8 cellular contexts compared by ENCODE assay signal in the genomic region with DNA sequence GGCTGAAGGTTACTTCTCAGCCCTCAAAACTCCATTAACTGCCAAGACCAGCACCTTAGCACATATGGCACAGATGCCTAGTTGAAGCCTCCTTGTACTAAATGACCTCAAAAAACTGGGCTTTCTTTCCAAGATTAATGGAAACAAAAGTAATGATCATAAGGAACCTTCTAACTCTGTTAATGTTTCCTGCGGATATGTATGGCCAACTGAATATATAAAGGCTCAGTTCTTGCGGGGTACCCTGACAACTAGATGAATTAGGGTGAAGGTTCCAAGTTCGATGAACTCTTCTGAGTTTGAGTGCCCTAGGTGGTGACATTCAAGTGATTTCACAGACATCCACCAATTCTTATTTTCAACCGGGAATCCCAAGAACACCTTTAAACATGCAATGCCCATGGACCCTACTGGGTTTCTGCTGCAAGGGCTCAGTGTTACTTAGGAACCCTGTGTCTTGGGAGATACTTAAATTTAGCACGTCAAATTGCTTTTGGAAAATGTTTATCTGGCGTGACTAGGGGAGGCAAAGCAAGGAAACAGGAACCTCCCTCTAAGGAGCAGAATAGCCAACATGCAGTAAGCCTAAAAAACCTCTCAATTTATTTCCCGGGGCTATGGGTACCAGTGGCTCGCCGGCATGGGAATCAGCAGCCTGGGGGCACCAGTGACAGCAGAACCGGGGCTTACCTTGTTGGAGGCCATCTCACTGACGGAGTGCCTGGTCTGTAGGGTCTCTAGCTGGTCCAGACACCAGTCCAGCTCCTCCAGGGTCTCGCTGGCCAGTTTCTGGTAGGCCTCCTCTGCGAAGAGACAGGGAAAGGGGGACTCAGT.
A peak's percentile ranks its signal among the peaks of the same experiment; 100 is the strongest.
DNase-seq lines count a peak whose midpoint lies in the region; ATAC-seq, FAIRE-seq and TF ChIP-seq lines count a peak whose summit lies in the region.

No MANE protein-coding gene starts in this region.

- H3K9me2 ChIP-seq in hepatocyte (replicated peaks; ENCODE audit: insufficient read depth), result no peaks in the 10 kb centered on the region

- TF ChIP-seq CTCF in H9 (conservative IDR thresholded peaks at IDR 0.05) (no peak), hepatocyte (IDR thresholded peaks at IDR 0.05; ENCODE audit: poor library complexity) (no peak), smooth muscle cell (IDR thresholded peaks at IDR 0.05; ENCODE audit: borderline replicate concordance, insufficient read depth, poor library complexity, severe bottlenecking) (no peak)
- TF ChIP-seq CTCF in activated CD8-positive, alpha-beta T cell treated with anti-CD3 and anti-CD28 coated beads for 36 hours (IDR thresholded peaks at IDR 0.05), result no peak

- POLR2A ChIA-PET in activated CD8-positive, alpha-beta T cell treated with anti-CD3 and anti-CD28 coated beads for 36 hours (lab: Charles Lee), result interaction anchor here (0.9 to 4.3 kb wide), 6 partner anchors 9 to 90 kb away, joined by 3 to 23 read pairs (median 8); no protein-coding TSS in a partner anchor

- no peak overlapping the region for H3K23ac ChIP-seq in H9 (ENCODE audit: insufficient read length, low read depth, low read length)

- peak overlapping the region; percentile 84 for H3K4me2 ChIP-seq in H9 (ENCODE audit: insufficient read depth, insufficient read length, low read length)
- H3K4me2 ChIP-seq in hepatocyte, result peak overlapping the region; percentile 88
- H3K4me2 ChIP-seq in smooth muscle cell, result peak overlapping the region; percentile 84

- no peak overlapping the region for H2BK15ac ChIP-seq in H9 (ENCODE audit: low read depth, low read length)

- H3K4me1 ChIP-seq in H9 (ENCODE audit: insufficient read depth, low read length), result 0 out of 2 replicates have a peak, but pooled peaks cover 4% of the 10 kb centered on the region
- peaks cover 14% of the 10 kb centered on the region for H3K4me1 ChIP-seq in hepatocyte (ENCODE audit: insufficient read depth)
- peaks cover 25% of the 10 kb centered on the region for H3K4me1 ChIP-seq in smooth muscle cell (ENCODE audit: low read depth)

- no peak overlapping the region for H3K9ac ChIP-seq in H9 (ENCODE audit: extremely low read depth, insufficient read length, low read length)
- H3K9ac ChIP-seq in smooth muscle cell (ENCODE audit: low read depth), result peak overlapping the region; percentile 71

- H3K27ac ChIP-seq in H9 (ENCODE audit: insufficient read length, low read depth, low read length) (no peak overlapping the region), hepatocyte (peak overlapping the region; percentile 77), smooth muscle cell (ENCODE audit: low read depth) (peak overlapping the region; percentile 94)

- H3K23me2 ChIP-seq in H9 (ENCODE audit: insufficient read length, low read depth, low read length, poor library complexity, severe bottlenecking), result peaks cover 16% of the 10 kb centered on the region

- H3K79me2 ChIP-seq in H9 (ENCODE audit: insufficient read depth, low read length), result no peaks in the 10 kb centered on the region
- peaks cover 38% of the 10 kb centered on the region for H3K79me2 ChIP-seq in hepatocyte
- H3K79me2 ChIP-seq in smooth muscle cell (ENCODE audit: low read depth), result peaks cover 56% of the 10 kb centered on the region

- H4K5ac ChIP-seq in H9 (ENCODE audit: insufficient read length, low read depth, low read length), result no peak overlapping the region

- WGBS in H9 (ENCODE audit: extremely low coverage, insufficient read length, low lambda C conversion rate), result no CpG with 5 or more reads among the region's 13 CpGs
- WGBS in hepatocyte (ENCODE audit: low lambda C conversion rate, missing lambda C conversion rate), result 23% methylated on average over 13 of the region's 13 CpGs
- 13% methylated on average over 13 of the region's 13 CpGs for WGBS in smooth muscle cell (ENCODE audit: low lambda C conversion rate)

- no peak overlapping the region for H2AK5ac ChIP-seq in H9 (ENCODE audit: insufficient read length, low read length)

- H2BK5ac ChIP-seq in H9 (ENCODE audit: insufficient read length, low read length), result no peak overlapping the region

- H3K14ac ChIP-seq in H9 (ENCODE audit: insufficient read depth, low read length), result peak overlapping the region; percentile 41; the same call in 1 of the 2 replicates

- H3K27ac Mint-ChIP-seq in H9, result no peak overlapping the region
- peak overlapping the region; percentile 85 for H3K27ac Mint-ChIP-seq in activated CD8-positive, alpha-beta T cell treated with anti-CD3 and anti-CD28 coated beads for 36 hours

- no peak overlapping the region for H4K8ac ChIP-seq in H9 (replicated peaks; ENCODE audit: insufficient read length, low read depth, low read length)

- H4K91ac ChIP-seq in H9 (ENCODE audit: insufficient read length, low read depth, low read length), result no peak overlapping the region

- peak overlapping the region; percentile 35 for H3K18ac ChIP-seq in H9 (ENCODE audit: insufficient read length, low read depth, low read length)

- no peak overlapping the region for H2BK12ac ChIP-seq in H9 (ENCODE audit: insufficient read length, low read depth, low read length)

- H3K36me3 Mint-ChIP-seq in H9 (ENCODE audit: insufficient read depth in 1 of 3, low read depth in 3 of 3), result no peaks in the 10 kb centered on the region
- peaks cover 51% of the 10 kb centered on the region for H3K36me3 Mint-ChIP-seq in activated CD8-positive, alpha-beta T cell treated with anti-CD3 and anti-CD28 coated beads for 36 hours (ENCODE audit: low read depth)

- H3K4me3 Mint-ChIP-seq in H9, result peak overlapping the region; percentile 85 to 93
- peak overlapping the region; percentile 89 for H3K4me3 Mint-ChIP-seq in activated CD8-positive, alpha-beta T cell treated with anti-CD3 and anti-CD28 coated beads for 36 hours

- H3K56ac ChIP-seq in H9 (ENCODE audit: insufficient read length, low read depth, low read length), result no peak overlapping the region

- H3K36me3 ChIP-seq in hepatocyte (replicated peaks; ENCODE audit: insufficient read depth, low read depth) (no peaks in the 10 kb centered on the region), smooth muscle cell (ENCODE audit: low read depth) (no peaks in the 10 kb centered on the region)

- peaks cover 16% of the 10 kb centered on the region for H3F3A ChIP-seq in smooth muscle cell (ENCODE audit: low read depth)

- ATAC-seq in activated CD8-positive, alpha-beta T cell treated with anti-CD3 and anti-CD28 coated beads for 36 hours, result no peak
- ATAC-seq in HG02970 (IDR thresholded peaks at IDR 0.05; ENCODE audit: low FRiP score, unreplicated experiment), result no peak

- no peaks in the 10 kb centered on the region for H3K9me3 ChIP-seq in H9 (ENCODE audit: control insufficient read depth, low read depth, low read length)
- no peaks in the 10 kb centered on the region for H3K9me3 ChIP-seq in hepatocyte (ENCODE audit: low read depth)
- no peaks in the 10 kb centered on the region for H3K9me3 ChIP-seq in smooth muscle cell (replicated peaks; ENCODE audit: low read depth)

- H3K4ac ChIP-seq in H9 (ENCODE audit: low read depth, low read length), result no peak overlapping the region

- intact Hi-C loops in activated CD8-positive, alpha-beta T cell treated with anti-CD3 and anti-CD28 coated beads for 36 hours (cut with micrococcal nuclease), result loop anchor here (2.0 to 5.0 kb wide), 2 partner anchors 59 to 88 kb away; no protein-coding TSS in a partner anchor

- CTCF ChIA-PET in activated CD8-positive, alpha-beta T cell treated with anti-CD3 and anti-CD28 coated beads for 36 hours (lab: Charles Lee), result interaction anchor here (1.0 to 1.8 kb wide), 3 partner anchors 85 to 134 kb away, joined by 4 to 8 read pairs (median 5); no protein-coding TSS in a partner anchor

- no peak for FAIRE-seq in HTR-8/SVneo (lab: Jason Lieb, UNC)

- DNase-seq in AML-193 (lab: John Stamatoyannopoulos, UW) (peak; percentile 18 to 29), H9 (peak; percentile 54), hepatocyte (ENCODE audit: low spot score) (peak; percentile 23), smooth muscle cell (lab: John Stamatoyannopoulos, UW; ENCODE audit: unreplicated experiment) (peak; percentile 42), H4 (ENCODE audit: low spot score) (no peak), HTR-8/SVneo (ENCODE audit: insufficient read length, low spot score) (no peak)
- DNase-seq in activated CD8-positive, alpha-beta T cell treated with anti-CD3 and anti-CD28 coated beads for 36 hours, result no peak

- peaks cover 7 to 15% of the 10 kb centered on the region in 2 experiments for H3K4me1 Mint-ChIP-seq in H9
- H3K4me1 Mint-ChIP-seq in activated CD8-positive, alpha-beta T cell treated with anti-CD3 and anti-CD28 coated beads for 36 hours (ENCODE audit: low read depth), result peaks cover 45% of the 10 kb centered on the region

- H4K20me1 ChIP-seq in H9 (ENCODE audit: control insufficient read depth, insufficient read depth, insufficient read length) (no peaks in the 10 kb centered on the region), hepatocyte (ENCODE audit: insufficient read depth, poor library complexity, severe bottlenecking) (no peaks in the 10 kb centered on the region), smooth muscle cell (ENCODE audit: low read depth) (no peaks in the 10 kb centered on the region)

- H3K27me3 ChIP-seq in H9 (ENCODE audit: insufficient read depth, low read length), result peaks cover 17% of the 10 kb centered on the region; the same call in 1 of the 2 replicates
- H3K27me3 ChIP-seq in hepatocyte, result no peaks in the 10 kb centered on the region
- H3K27me3 ChIP-seq in smooth muscle cell (ENCODE audit: low read depth), result no peaks in the 10 kb centered on the region

- peak overlapping the region; percentile 57 for H3K4me3 ChIP-seq in hepatocyte
- H3K4me3 ChIP-seq in smooth muscle cell, result peak overlapping the region; percentile 83

- H2AFZ ChIP-seq in H9 (ENCODE audit: low read length), result no peak overlapping the region
- H2AFZ ChIP-seq in hepatocyte, result peak overlapping the region; percentile 63
- no peak overlapping the region for H2AFZ ChIP-seq in smooth muscle cell (ENCODE audit: low read depth)

- no peak overlapping the region for H2BK20ac ChIP-seq in H9 (ENCODE audit: low read depth, low read length, poor library complexity, severe bottlenecking)

- no peak overlapping the region for H3T11ph ChIP-seq in H9 (ENCODE audit: low read length)

- H2BK120ac ChIP-seq in H9 (ENCODE audit: low read depth, low read length, poor library complexity, severe bottlenecking), result no peak overlapping the region

- H3K79me1 ChIP-seq in H9 (ENCODE audit: insufficient read depth, low read depth, low read length, poor library complexity, severe bottlenecking), result no peaks in the 10 kb centered on the region

- peaks cover 49% of the 10 kb centered on the region for H3K27me3 Mint-ChIP-seq in H9 (ENCODE audit: low read depth)
- no peaks in the 10 kb centered on the region for H3K27me3 Mint-ChIP-seq in activated CD8-positive, alpha-beta T cell treated with anti-CD3 and anti-CD28 coated beads for 36 hours

- no peaks in the 10 kb centered on the region; a peak in 1 of 5 replicates for H3K9me3 Mint-ChIP-seq in H9
- H3K9me3 Mint-ChIP-seq in activated CD8-positive, alpha-beta T cell treated with anti-CD3 and anti-CD28 coated beads for 36 hours, result no peaks in the 10 kb centered on the region

Comparison
In these comparisons a context has a peak if more than half of its experiments do, and no peak if none do; other contexts are left out.
1. DNase-seq: peak in AML-193 (2 of 2), H9 (single experiment), hepatocyte (single experiment) and smooth muscle cell (single experiment); none in activated CD8-positive, alpha-beta T cell treated with anti-CD3 and anti-CD28 coated beads for 36 hours (single experiment), H4 (single experiment) and HTR-8/SVneo (single experiment).
2. Peak in every context shown above with its lines, with median percentiles within 50 percentile points of each other: H3K4me2 ChIP-seq.